In genomic region chr13:67416047-67416925, GRCh38 we compare ENCODE assay signal across 8 cellular contexts.
DNase-seq lines count a peak whose midpoint lies in the region; ATAC-seq and TF ChIP-seq lines count a peak whose summit lies in the region.

No MANE protein-coding gene starts in this region.

- H3K27me3 ChIP-seq in gastroesophageal sphincter (no peaks in the 10 kb centered on the region), vagina (no peaks in the 10 kb centered on the region)

- H3K36me3 ChIP-seq in gastroesophageal sphincter (no peaks in the 10 kb centered on the region), vagina (no peaks in the 10 kb centered on the region)

- intact Hi-C loops in vagina (cut with DNase I) = loop anchor here (10.0 kb wide), 1 partner anchor 1121 kb away; no protein-coding TSS in a partner anchor

- TF ChIP-seq EP300 in gastroesophageal sphincter (IDR thresholded peaks at IDR 0.05) = no peak

- TF ChIP-seq CTCF in fibroblast of the aortic adventitia (IDR thresholded peaks at IDR 0.05; ENCODE audit: insufficient read depth, low read length) = peak; percentile 74
- peak in 1 of 4 experiments; percentile 25 for TF ChIP-seq CTCF in gastroesophageal sphincter (IDR thresholded peaks at IDR 0.05)
- no peak for TF ChIP-seq CTCF in vagina (IDR thresholded peaks at IDR 0.05)

- WGBS in gastroesophageal sphincter (ENCODE audit: low coverage in 1 of 2), 2 donors = 78 to 90% methylated on average over 2 to 5 of the region's 9 CpGs

- H3K4me1 ChIP-seq in gastroesophageal sphincter (no peaks in the 10 kb centered on the region), vagina (no peaks in the 10 kb centered on the region)

- no peak overlapping the region for H3K27ac ChIP-seq in gastroesophageal sphincter
- no peak overlapping the region for H3K27ac ChIP-seq in vagina

- DNase-seq in COLO668 (lab: John Stamatoyannopoulos, UW; ENCODE audit: unreplicated experiment) (peak; percentile 44), NCI-H146 treated with DMSO at 0.1 percent for 48 hours (lab: John Stamatoyannopoulos, UW; ENCODE audit: unreplicated experiment) (peak; percentile 41), fibroblast of the aortic adventitia (ENCODE audit: low read depth) (peak; percentile 22), middle frontal gyrus (ENCODE audit: extremely low spot score, low spot score) (no peak), vagina (ENCODE audit: extremely low spot score in 2 of 2) (no peak), COR-L47 (lab: John Stamatoyannopoulos, UW) (no peak)

- no peak overlapping the region for H3K4me3 ChIP-seq in fibroblast of the aortic adventitia (ENCODE audit: low read depth, low read length)
- no peak overlapping the region for H3K4me3 ChIP-seq in gastroesophageal sphincter
- no peak overlapping the region for H3K4me3 ChIP-seq in vagina

- H3K9me3 ChIP-seq in gastroesophageal sphincter (no peaks in the 10 kb centered on the region), vagina (no peaks in the 10 kb centered on the region)

- ATAC-seq in GM21717 (IDR thresholded peaks at IDR 0.05; ENCODE audit: unreplicated experiment) (peak; percentile 92), gastroesophageal sphincter (no peak)

- no peak for TF ChIP-seq POLR2A in gastroesophageal sphincter (IDR thresholded peaks at IDR 0.05)
- no peak for TF ChIP-seq POLR2A in vagina (IDR thresholded peaks at IDR 0.05)

Comparison
In these comparisons a context has a peak if more than half of its experiments do, and no peak if none do; other contexts are left out.
1. DNase-seq: peak in COLO668 (single experiment), NCI-H146 treated with DMSO at 0.1 percent for 48 hours (single experiment) and fibroblast of the aortic adventitia (single experiment); none in middle frontal gyrus (single experiment), vagina (0 of 2) and COR-L47 (single experiment).